In the genomic region with DNA sequence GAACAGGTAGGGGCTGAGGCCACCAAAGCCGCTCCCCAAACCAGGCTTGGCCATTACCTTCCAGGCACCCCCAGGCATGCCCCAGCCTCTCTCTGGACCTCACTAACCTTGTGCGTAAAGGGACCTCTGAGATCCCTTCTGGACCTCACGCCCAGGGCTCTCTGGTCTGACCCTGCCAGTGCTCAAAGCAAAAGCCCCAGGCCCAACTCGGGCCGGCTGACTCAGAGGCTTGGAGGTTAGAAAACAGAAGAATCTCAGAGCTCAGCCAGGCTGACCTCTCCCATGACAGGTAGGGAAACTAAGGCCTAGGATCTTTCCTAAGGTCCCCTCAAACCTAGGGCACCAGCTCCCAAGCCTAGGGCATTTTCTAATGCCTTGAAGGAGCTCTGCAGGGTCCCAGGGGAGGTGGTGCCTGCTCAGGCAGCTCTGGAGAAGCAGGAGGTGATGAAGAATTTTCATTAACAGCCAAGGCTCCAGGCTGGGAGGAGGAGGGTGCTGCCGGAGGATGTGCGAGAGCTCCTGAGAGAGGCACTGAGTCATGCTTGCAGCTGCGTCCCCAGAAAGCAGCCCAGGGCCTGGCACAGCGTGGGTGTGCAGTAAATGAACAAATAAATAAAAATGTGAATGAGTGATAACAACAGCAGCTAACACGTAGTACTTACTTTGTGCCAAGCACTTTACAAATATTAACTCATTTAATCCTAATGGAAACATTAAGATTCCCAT, we compare ENCODE assay signal across 1 cellular context.
TF ChIP-seq lines count a peak whose summit lies in the region.

No MANE protein-coding gene starts in this region.

TF ChIP-seq in GM23338, 12 proteins besides CTCF, POLR2A, EP300 and RAD21 (continued from another document):
- TF ChIP-seq, protein P1, sequence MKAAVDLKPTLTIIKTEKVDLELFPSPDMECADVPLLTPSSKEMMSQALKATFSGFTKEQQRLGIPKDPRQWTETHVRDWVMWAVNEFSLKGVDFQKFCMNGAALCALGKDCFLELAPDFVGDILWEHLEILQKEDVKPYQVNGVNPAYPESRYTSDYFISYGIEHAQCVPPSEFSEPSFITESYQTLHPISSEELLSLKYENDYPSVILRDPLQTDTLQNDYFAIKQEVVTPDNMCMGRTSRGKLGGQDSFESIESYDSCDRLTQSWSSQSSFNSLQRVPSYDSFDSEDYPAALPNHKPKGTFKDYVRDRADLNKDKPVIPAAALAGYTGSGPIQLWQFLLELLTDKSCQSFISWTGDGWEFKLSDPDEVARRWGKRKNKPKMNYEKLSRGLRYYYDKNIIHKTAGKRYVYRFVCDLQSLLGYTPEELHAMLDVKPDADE (IDR thresholded peaks at IDR 0.05) = no peak
- no peak for TF ChIP-seq ZNF331 (CRISPR knock-in tag; IDR thresholded peaks at IDR 0.05; ENCODE audit: low read depth)
- TF ChIP-seq, protein P2, sequence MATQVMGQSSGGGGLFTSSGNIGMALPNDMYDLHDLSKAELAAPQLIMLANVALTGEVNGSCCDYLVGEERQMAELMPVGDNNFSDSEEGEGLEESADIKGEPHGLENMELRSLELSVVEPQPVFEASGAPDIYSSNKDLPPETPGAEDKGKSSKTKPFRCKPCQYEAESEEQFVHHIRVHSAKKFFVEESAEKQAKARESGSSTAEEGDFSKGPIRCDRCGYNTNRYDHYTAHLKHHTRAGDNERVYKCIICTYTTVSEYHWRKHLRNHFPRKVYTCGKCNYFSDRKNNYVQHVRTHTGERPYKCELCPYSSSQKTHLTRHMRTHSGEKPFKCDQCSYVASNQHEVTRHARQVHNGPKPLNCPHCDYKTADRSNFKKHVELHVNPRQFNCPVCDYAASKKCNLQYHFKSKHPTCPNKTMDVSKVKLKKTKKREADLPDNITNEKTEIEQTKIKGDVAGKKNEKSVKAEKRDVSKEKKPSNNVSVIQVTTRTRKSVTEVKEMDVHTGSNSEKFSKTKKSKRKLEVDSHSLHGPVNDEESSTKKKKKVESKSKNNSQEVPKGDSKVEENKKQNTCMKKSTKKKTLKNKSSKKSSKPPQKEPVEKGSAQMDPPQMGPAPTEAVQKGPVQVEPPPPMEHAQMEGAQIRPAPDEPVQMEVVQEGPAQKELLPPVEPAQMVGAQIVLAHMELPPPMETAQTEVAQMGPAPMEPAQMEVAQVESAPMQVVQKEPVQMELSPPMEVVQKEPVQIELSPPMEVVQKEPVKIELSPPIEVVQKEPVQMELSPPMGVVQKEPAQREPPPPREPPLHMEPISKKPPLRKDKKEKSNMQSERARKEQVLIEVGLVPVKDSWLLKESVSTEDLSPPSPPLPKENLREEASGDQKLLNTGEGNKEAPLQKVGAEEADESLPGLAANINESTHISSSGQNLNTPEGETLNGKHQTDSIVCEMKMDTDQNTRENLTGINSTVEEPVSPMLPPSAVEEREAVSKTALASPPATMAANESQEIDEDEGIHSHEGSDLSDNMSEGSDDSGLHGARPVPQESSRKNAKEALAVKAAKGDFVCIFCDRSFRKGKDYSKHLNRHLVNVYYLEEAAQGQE (IDR thresholded peaks at IDR 0.05; ENCODE audit: unreplicated experiment) = no peak
- no peak for TF ChIP-seq POLR2AphosphoS5 (IDR thresholded peaks at IDR 0.05; ENCODE audit: low read depth)
- no peak for TF ChIP-seq NANOG (IDR thresholded peaks at IDR 0.05; ENCODE audit: borderline replicate concordance)
- TF ChIP-seq STAT1 (IDR thresholded peaks at IDR 0.05; ENCODE audit: unreplicated experiment) = no peak
- TF ChIP-seq JUNB (IDR thresholded peaks at IDR 0.05; ENCODE audit: unreplicated experiment) = no peak
- no peak for TF ChIP-seq CREB1 (CRISPR knock-in tag; IDR thresholded peaks at IDR 0.05; ENCODE audit: low read depth)
- TF ChIP-seq EZH2phosphoT487 (IDR thresholded peaks at IDR 0.05; ENCODE audit: unreplicated experiment) = no peak
